ENCODE assay signal across 23 cellular contexts in the genomic region with DNA sequence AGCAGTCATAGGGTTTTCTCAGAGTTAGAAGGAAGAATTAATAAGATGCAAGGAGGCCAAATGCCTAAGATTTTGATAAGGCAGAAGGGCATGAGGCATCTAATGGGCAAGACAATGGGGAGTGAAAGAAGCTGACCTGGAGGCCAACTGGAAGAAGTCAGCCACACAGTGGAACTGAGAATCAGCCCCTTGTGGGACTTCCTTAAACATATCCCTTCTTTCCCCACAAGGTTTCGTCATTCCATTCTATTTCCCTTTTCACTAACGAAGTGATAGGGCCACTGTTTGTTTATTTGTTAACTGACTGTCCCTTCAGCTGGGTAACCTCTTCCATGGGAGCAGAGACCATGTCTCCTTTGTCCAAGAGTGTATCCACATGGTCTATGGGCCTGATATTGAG.
DNase-seq lines count a peak whose midpoint lies in the region; ATAC-seq lines count a peak whose summit lies in the region.
"Had no signal": no experiment of that assay in that cellular context is flagged by ENCODE, and none has a peak within 500 bp of the region (broad histone marks: within the 10 kb centered on the region; RNA-seq: fewer than 3 reads in every experiment).

No MANE protein-coding gene starts in this region.

- DNase-seq in Right ventricle myocardium superior = no peak
- no peak for DNase-seq in cardiac septum (ENCODE audit: low spot score)
- peak; percentile 48 for DNase-seq in SIG-M5 (lab: John Stamatoyannopoulos, UW)
- DNase-seq in left ventricle myocardium superior = no peak
- DNase-seq in GM03348 (ENCODE audit: low spot score) = no peak
- no peak for DNase-seq in activated CD4-positive, CD25-positive, alpha-beta regulatory T cell (lab: John Stamatoyannopoulos, UW)
- no peak for DNase-seq in NCI-H2107 (lab: John Stamatoyannopoulos, UW)
- DNase-seq: 8988T; activated CD4-positive, alpha-beta T cell treated with anti-CD3 and anti-CD28 coated beads, Interleukin-2, amount 50 U/mL, for 1 hour; activated CD8-positive, alpha-beta memory T cell treated with anti-CD3 and anti-CD28 coated beads, Interleukin-2, amount 50 U/mL, for 4 hours; activated effector memory CD4-positive, alpha-beta T cell treated with anti-CD3 and anti-CD28 coated beads, Interleukin-2, amount 50 U/mL, for 16 hours; DMS79 treated with DMSO at 0.1 percent for 48 hours; esophagus squamous epithelium; H9; midbrain; NCI-H187 treated with DMSO at 0.1 percent for 48 hours; NCI-H226; NCI-H82; nephron progenitor cell; Peyer's patch; posterior cingulate gyrus; WERI-Rb-1 had no signal

- ATAC-seq in Right ventricle myocardium superior (ENCODE audit: poor library complexity) = peak; percentile 60
- ATAC-seq in left ventricle myocardium superior = peak; percentile 45
- ATAC-seq in GM18502 (IDR thresholded peaks at IDR 0.05; ENCODE audit: poor library complexity, unreplicated experiment) = no peak

- intact Hi-C loops in Right ventricle myocardium superior (cut with DNase I) = no loop called here
- intact Hi-C loops in cardiac septum (cut with DNase I) = no loop called here
- intact Hi-C loops in left ventricle myocardium superior (cut with micrococcal nuclease) = no loop called here
